ENCODE assay signal across 8 cellular contexts in the genomic region with DNA sequence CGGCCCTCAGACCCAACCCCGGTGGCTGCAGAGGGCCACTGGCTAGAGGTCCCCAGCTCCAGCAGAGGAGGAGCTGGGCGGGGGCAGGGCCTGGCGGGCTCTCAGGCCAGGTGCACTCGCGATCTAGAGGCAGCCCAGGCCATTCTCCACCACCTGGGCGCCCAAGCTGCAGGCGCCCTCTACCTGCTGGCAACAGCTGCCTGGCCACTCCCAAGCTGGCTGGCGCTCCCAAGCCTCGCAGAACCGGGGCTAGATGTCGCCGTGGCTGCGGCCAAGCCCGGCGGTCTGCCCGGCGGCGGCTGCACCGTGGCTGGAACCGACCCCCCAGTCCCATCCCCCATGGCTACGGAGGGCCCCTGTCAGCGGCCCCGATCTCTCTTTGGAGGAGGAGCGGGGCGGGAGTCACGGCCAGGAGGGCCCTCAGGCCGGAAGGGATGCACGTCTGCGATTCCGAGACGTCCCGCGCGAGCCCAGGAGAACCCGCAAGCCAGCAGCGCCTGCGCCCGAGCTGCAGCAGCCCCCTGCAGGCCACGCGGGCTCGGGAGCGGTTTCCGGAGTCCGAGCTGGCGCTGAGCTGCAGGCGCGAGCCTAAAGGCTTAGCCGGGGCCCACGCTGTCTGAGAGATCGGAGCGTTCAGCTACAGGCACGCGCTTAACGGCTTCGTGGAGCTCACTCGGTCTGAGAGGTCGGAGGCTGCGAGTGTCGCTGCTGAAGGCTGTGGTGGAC. TPM values are rescaled to one million over a fixed set of nuclear protein-coding genes. Genes with fewer than 3 reads are reported as not detected.
DNase-seq lines count a peak whose midpoint lies in the region; ATAC-seq, FAIRE-seq and TF ChIP-seq lines count a peak whose summit lies in the region.

No MANE protein-coding gene starts in this region.

- H3K9me3 ChIP-seq in DOHH2 (ENCODE audit: control insufficient read depth, insufficient read depth, low read length) (no peaks in the 10 kb centered on the region), GM12878 (replicated peaks; ENCODE audit: control insufficient read depth, insufficient read depth, low read length) (no peaks in the 10 kb centered on the region)

- H3K4me3 ChIP-seq in DOHH2 (ENCODE audit: low read length) (peak overlapping the region; percentile 52), GM12878 (no peak overlapping the region), iPS-11a (ENCODE audit: low read depth, low read length) (peak overlapping the region; percentile 33), skeletal muscle cell (ENCODE audit: low read depth, low read length) (peak overlapping the region; percentile 31)

- ATAC-seq in GM12878 (peak; percentile 77), HG03457 (IDR thresholded peaks at IDR 0.05; ENCODE audit: unreplicated experiment) (no peak), HG02571 (IDR thresholded peaks at IDR 0.05; ENCODE audit: unreplicated experiment) (no peak)

- H3K27ac ChIP-seq in DOHH2 (ENCODE audit: low read depth, low read length) (no peak overlapping the region), GM12878 (ENCODE audit: control insufficient read depth, insufficient read depth) (no peak overlapping the region)

- under 1% methylated on average over 60 of the region's 60 CpGs for WGBS in GM12878 (ENCODE audit: insufficient coverage, insufficient replicate concordance, low lambda C conversion rate, missing lambda C conversion rate)

- peaks cover 2% of the 10 kb centered on the region; the same call in 1 of the 2 replicates for H3F3A ChIP-seq in DOHH2 (ENCODE audit: control insufficient read depth, insufficient read depth)

- TF ChIP-seq RAD21 in Ishikawa (IDR thresholded peaks at IDR 0.05; ENCODE audit: low read depth), result peak; percentile 43
- no peak for TF ChIP-seq RAD21 in GM12878 (IDR thresholded peaks at IDR 0.05; ENCODE audit: insufficient read depth, low read depth, low read length)

- H3K36me3 ChIP-seq in DOHH2 (ENCODE audit: control insufficient read depth, low read length), result no peaks in the 10 kb centered on the region
- H3K36me3 ChIP-seq in GM12878 (ENCODE audit: control insufficient read depth in 2 of 2, insufficient read depth in 2 of 2, low read length in 1 of 2), result no peaks in the 10 kb centered on the region

- no peaks in the 10 kb centered on the region for H3K9me2 ChIP-seq in DOHH2 (replicated peaks; ENCODE audit: control insufficient read depth, low read length)

- SMC1A ChIA-PET in GM12878 (lab: Charles Lee; ENCODE audit: uncharacterized antibody, unreplicated experiment), result no interaction called here

- H3K9ac ChIP-seq in GM12878 (ENCODE audit: control insufficient read depth, insufficient read depth, low read length), result no peak overlapping the region

- BruUV-seq in GM12878 (replicated peaks; lab: Mats Ljungman, UMichigan), result no TSS peak

- in situ Hi-C loops in GM12878 (cut with MboI), result no loop called here

- TF ChIP-seq EP300 in Ishikawa (IDR thresholded peaks at IDR 0.05; ENCODE audit: borderline replicate concordance) (no peak; the same call in 1 of the 2 replicates), GM12878 (IDR thresholded peaks at IDR 0.05; ENCODE audit: borderline replicate concordance in 1 of 2, control insufficient read depth in 1 of 2, low read depth in 2 of 2, low read length in 2 of 2) (no peak)

- POLR2A ChIA-PET in GM12878 (lab: Charles Lee), result no interaction called here

- no peak for TF ChIP-seq POLR2A in GM12878 (IDR thresholded peaks at IDR 0.05; ENCODE audit: low read depth, low read length)

- DNase-seq in SW 1271 (lab: John Stamatoyannopoulos, UW), result peak; percentile 17 to 50
- DNase-seq in GM12878 (ENCODE audit: low read depth, low spot score), result no peak
- peak; percentile 41 for DNase-seq in skeletal muscle cell (ENCODE audit: low read depth)

- H3K27me3 ChIP-seq in DOHH2 (ENCODE audit: control insufficient read depth, low read length) (peaks cover 51% of the 10 kb centered on the region), GM12878 (replicated peaks in 1 of 2; ENCODE audit: control insufficient read depth in 2 of 2, insufficient read depth in 2 of 2, low read length in 1 of 2) (peaks cover 16 to 18% of the 10 kb centered on the region in 2 experiments)

- TF ChIP-seq CTCF in DOHH2 (IDR thresholded peaks at IDR 0.05; ENCODE audit: low read depth, low read length, poor library complexity, severe bottlenecking), result peak; percentile 12
- TF ChIP-seq CTCF in GM12878 (IDR thresholded peaks at IDR 0.05 in 2 of 3, conservative IDR thresholded peaks at IDR 0.05 in 1 of 3; ENCODE audit: control insufficient read depth in 2 of 3, extremely low read depth in 1 of 3, insufficient read depth in 1 of 3, low read depth in 3 of 3, low read length in 3 of 3), result peak in 2 of 3 experiments; percentile 12 to 19; a peak in 2 of 6 replicates

- peak overlapping the region; percentile 69 for H3K4me2 ChIP-seq in DOHH2 (ENCODE audit: low read length)
- peak overlapping the region; percentile 68 for H3K4me2 ChIP-seq in GM12878 (ENCODE audit: control insufficient read depth, insufficient read depth)

- H2AFZ ChIP-seq in GM12878 (ENCODE audit: control insufficient read depth, low read depth, low read length), result peak overlapping the region; percentile 23; the same call in 1 of the 2 replicates

- FAIRE-seq in GM12878 (lab: Jason Lieb, UNC), result no peak

- H4K20me1 ChIP-seq in DOHH2 (ENCODE audit: control insufficient read depth, insufficient read depth, low read depth, low read length), result no peaks in the 10 kb centered on the region
- no peaks in the 10 kb centered on the region for H4K20me1 ChIP-seq in GM12878 (ENCODE audit: control insufficient read depth, insufficient read depth)

- H3K79me2 ChIP-seq in DOHH2 (ENCODE audit: control insufficient read depth, low read length), result no peaks in the 10 kb centered on the region
- no peaks in the 10 kb centered on the region for H3K79me2 ChIP-seq in GM12878 (ENCODE audit: control insufficient read depth, insufficient read depth, low read length)

- RAD21 ChIA-PET in GM12878 (lab: Charles Lee; ENCODE audit: unreplicated experiment), result interaction anchor here (0.6 kb wide), 1 partner anchor 443 kb away, joined by 3 read pairs; no protein-coding TSS in a partner anchor

- intact Hi-C loops in GM12878 (cut with micrococcal nuclease; ENCODE audit: unreplicated experiment), result no loop called here

- H3K4me1 ChIP-seq in DOHH2 (ENCODE audit: control insufficient read depth, low read length), result peaks cover 11% of the 10 kb centered on the region
- H3K4me1 ChIP-seq in GM12878 (ENCODE audit: control insufficient read depth, insufficient read depth, low read length), result no peaks in the 10 kb centered on the region

- CTCF ChIA-PET in GM12878 (lab: Yijun Ruan, JAX), result no interaction called here

TF ChIP-seq in Ishikawa, 13 proteins besides CTCF, POLR2A, EP300 and RAD21 (continues in another document):
- TF ChIP-seq NFIC (IDR thresholded peaks at IDR 0.05) (0 out of 2 replicates have a peak, but pooled peaks have one; percentile 27), CEBPB (IDR thresholded peaks at IDR 0.05) (no peak)

TF ChIP-seq in GM12878, 131 proteins besides CTCF, POLR2A, EP300 and RAD21 (continues in another document):
- TF ChIP-seq PML (IDR thresholded peaks at IDR 0.05; ENCODE audit: low read length) (no peak), BCL11A (IDR thresholded peaks at IDR 0.05; ENCODE audit: low read depth, low read length) (no peak), IKZF1 (conservative IDR thresholded peaks at IDR 0.05) (0 out of 2 replicates have a peak, but pooled peaks have one; percentile 18), SUZ12 (IDR thresholded peaks at IDR 0.05; ENCODE audit: unreplicated experiment) (peak; percentile 94), STAT3 (IDR thresholded peaks at IDR 0.05; ENCODE audit: low read depth, low read length) (no peak), MEF2A (IDR thresholded peaks at IDR 0.05; ENCODE audit: insufficient read depth, low read depth, low read length) (no peak)
- TF ChIP-seq, protein P1, sequence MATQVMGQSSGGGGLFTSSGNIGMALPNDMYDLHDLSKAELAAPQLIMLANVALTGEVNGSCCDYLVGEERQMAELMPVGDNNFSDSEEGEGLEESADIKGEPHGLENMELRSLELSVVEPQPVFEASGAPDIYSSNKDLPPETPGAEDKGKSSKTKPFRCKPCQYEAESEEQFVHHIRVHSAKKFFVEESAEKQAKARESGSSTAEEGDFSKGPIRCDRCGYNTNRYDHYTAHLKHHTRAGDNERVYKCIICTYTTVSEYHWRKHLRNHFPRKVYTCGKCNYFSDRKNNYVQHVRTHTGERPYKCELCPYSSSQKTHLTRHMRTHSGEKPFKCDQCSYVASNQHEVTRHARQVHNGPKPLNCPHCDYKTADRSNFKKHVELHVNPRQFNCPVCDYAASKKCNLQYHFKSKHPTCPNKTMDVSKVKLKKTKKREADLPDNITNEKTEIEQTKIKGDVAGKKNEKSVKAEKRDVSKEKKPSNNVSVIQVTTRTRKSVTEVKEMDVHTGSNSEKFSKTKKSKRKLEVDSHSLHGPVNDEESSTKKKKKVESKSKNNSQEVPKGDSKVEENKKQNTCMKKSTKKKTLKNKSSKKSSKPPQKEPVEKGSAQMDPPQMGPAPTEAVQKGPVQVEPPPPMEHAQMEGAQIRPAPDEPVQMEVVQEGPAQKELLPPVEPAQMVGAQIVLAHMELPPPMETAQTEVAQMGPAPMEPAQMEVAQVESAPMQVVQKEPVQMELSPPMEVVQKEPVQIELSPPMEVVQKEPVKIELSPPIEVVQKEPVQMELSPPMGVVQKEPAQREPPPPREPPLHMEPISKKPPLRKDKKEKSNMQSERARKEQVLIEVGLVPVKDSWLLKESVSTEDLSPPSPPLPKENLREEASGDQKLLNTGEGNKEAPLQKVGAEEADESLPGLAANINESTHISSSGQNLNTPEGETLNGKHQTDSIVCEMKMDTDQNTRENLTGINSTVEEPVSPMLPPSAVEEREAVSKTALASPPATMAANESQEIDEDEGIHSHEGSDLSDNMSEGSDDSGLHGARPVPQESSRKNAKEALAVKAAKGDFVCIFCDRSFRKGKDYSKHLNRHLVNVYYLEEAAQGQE (IDR thresholded peaks at IDR 0.05; ENCODE audit: low read depth, low read length), result no peak

RNA-seq across cellular contexts. Expression of a gene that starts 44.3 kb away (rescaled TPM):
- total RNA-seq in GM12878 (2013; cell fraction: nucleolus; rRNA removed), result 24.1 and 27.6 TPM in 2 replicates
- total RNA-seq in GM12878 (2014; rRNA removed) (19.2 and 20.2 TPM in 2 replicates), GM12878 (2014; rRNA removed; fragmentation: Illumina TruSeq; extraction: Trizol) (13.6 and 14.4 TPM in 2 replicates), GM12878 (2021) (24.1 and 25.5 TPM in 2 replicates)
- 6.3 TPM for polyA plus RNA-seq in GM12878 (2011; ENCODE audit: low read depth)
- polyA plus RNA-seq in GM12878 (2011; rRNA removed) (4.2 and 5.3 TPM in 2 replicates), GM12878 (2014; fragmentation: Illumina TruSeq; extraction: Trizol) (10.1 and 11.9 TPM in 2 replicates), GM12878 (2014; fragmentation: Nextera tagmentation; extraction: Ambion mirVana) (1 to 10 TPM; 5.8 to 7.0 TPM), GM12878 (2014; rRNA removed) (14.5 and 16.1 TPM in 2 replicates), GM12878 (2016; fragmentation: Nextera tagmentation; extraction: Ambion mirVana) (10 to 100 TPM; 14.3 to 15.1 TPM)
- polyA plus RNA-seq in GM12878 (2011; cell fraction: cytosol; rRNA removed), result 6.6 and 7.1 TPM in 2 replicates
- 8.7 and 12.9 TPM in 2 replicates for polyA plus RNA-seq in GM12878 (2011; cell fraction: nucleus; rRNA removed)
- 10.9 and 13.5 TPM in 2 replicates for polyA plus RNA-seq in GM12878 (2012)
- polyA minus RNA-seq in GM12878 (2011; rRNA and poly(A)+ RNA removed), result 6.7 and 7.2 TPM in 2 replicates
- polyA minus RNA-seq in GM12878 (2011; cell fraction: cytosol; rRNA and poly(A)+ RNA removed), result 3.2 and 3.7 TPM in 2 replicates
- polyA minus RNA-seq in GM12878 (2011; cell fraction: nucleus; rRNA and poly(A)+ RNA removed), result 5.0 and 9.8 TPM in 2 replicates
